ENCODE assay signal across 16 cellular contexts in genomic region chr1:117069220-117069844, GRCh38. TPM values are rescaled to one million over a fixed set of nuclear protein-coding genes. Genes with fewer than 3 reads are reported as not detected.
A peak's percentile ranks its signal among the peaks of the same experiment; 100 is the strongest.
DNase-seq lines count a peak whose midpoint lies in the region; TF ChIP-seq lines count a peak whose summit lies in the region.
"Had no signal": no experiment of that assay in that cellular context is flagged by ENCODE, and none has a peak within 500 bp of the region (broad histone marks: within the 10 kb centered on the region; RNA-seq: fewer than 3 reads in every experiment).

No MANE protein-coding gene starts in this region.

- H3K4me1 ChIP-seq in endodermal cell (ENCODE audit: control insufficient read depth, insufficient read depth, low read length): no peaks in the 10 kb centered on the region
- H3K4me1 ChIP-seq: testis had no signal

- peak; percentile 10; the same call in 1 of the 2 replicates for TF ChIP-seq CTCF in C4-2B (conservative IDR thresholded peaks at IDR 0.05)
- TF ChIP-seq CTCF in GM12872 (IDR thresholded peaks at IDR 0.05; ENCODE audit: insufficient read depth, low read depth, low read length): peak; percentile 20; the same call in 1 of the 3 replicates
- peak; percentile 32 for TF ChIP-seq CTCF in endodermal cell (conservative IDR thresholded peaks at IDR 0.05)

- H3K27ac Mint-ChIP-seq in endodermal cell: peak overlapping the region; percentile 26
- H3K27ac Mint-ChIP-seq: activated B cell treated with CpG ODN at 0.5 μM for 24 hours; activated T-cell treated with anti-CD3 and anti-CD28 coated beads, Interleukin-2, amount 50 U/mL, for 72 hours had no signal

- 93 to 100% methylated on average over 4 of the region's 4 CpGs for WGBS in endodermal cell (ENCODE audit: insufficient coverage in 1 of 2, insufficient read length in 1 of 2), 2 experiments

- no peak overlapping the region for H3K4me3 ChIP-seq in endodermal cell (ENCODE audit: low read length)
- H3K4me3 ChIP-seq: sigmoid colon, testis had no signal

- no peaks in the 10 kb centered on the region for H3K9me3 ChIP-seq in endodermal cell (ENCODE audit: control insufficient read depth, low read length)
- H3K9me3 ChIP-seq: sigmoid colon, SK-N-SH, testis had no signal

- DNase-seq in SK-MEL-5 (ENCODE audit: low read depth, low spot score) (peak; percentile 53), endodermal cell (no peak), SHP77 treated with DMSO at 0.1 percent for 48 hours (lab: John Stamatoyannopoulos, UW) (no peak), DMS53 (lab: John Stamatoyannopoulos, UW) (no peak), NCI-H446 (lab: John Stamatoyannopoulos, UW) (no peak)
- DNase-seq: activated B cell treated with CpG ODN at 0.5 μM for 24 hours; activated T-cell treated with anti-CD3 and anti-CD28 coated beads, Interleukin-2, amount 50 U/mL, for 72 hours; CD8-positive, alpha-beta memory T cell; left colon; naive thymus-derived CD8-positive, alpha-beta T cell; NCI-H1092; sigmoid colon; SK-N-SH; testis had no signal

- no peaks in the 10 kb centered on the region for H3K27me3 Mint-ChIP-seq in endodermal cell (ENCODE audit: insufficient read depth)
- H3K27me3 Mint-ChIP-seq: activated B cell treated with CpG ODN at 0.5 μM for 24 hours; CD8-positive, alpha-beta memory T cell; naive thymus-derived CD8-positive, alpha-beta T cell had no signal

- no peaks in the 10 kb centered on the region for H3K9me3 Mint-ChIP-seq in endodermal cell
- H3K9me3 Mint-ChIP-seq: activated B cell treated with CpG ODN at 0.5 μM for 24 hours; activated T-cell treated with anti-CD3 and anti-CD28 coated beads, Interleukin-2, amount 50 U/mL, for 72 hours; CD8-positive, alpha-beta memory T cell; naive thymus-derived CD8-positive, alpha-beta T cell had no signal

- H3K9ac ChIP-seq in endodermal cell (ENCODE audit: extremely low read depth, low read length, poor library complexity, severe bottlenecking): no peak overlapping the region
- H3K9ac ChIP-seq: SK-N-SH had no signal

- no peaks in the 10 kb centered on the region for H3K4me1 Mint-ChIP-seq in endodermal cell

- no peak overlapping the region for H3K27ac ChIP-seq in C4-2B
- H3K27ac ChIP-seq in endodermal cell (ENCODE audit: low read depth, low read length): no peak overlapping the region
- H3K27ac ChIP-seq: sigmoid colon, testis had no signal

- H3K36me3 Mint-ChIP-seq in endodermal cell (ENCODE audit: low read depth): peaks cover 19% of the 10 kb centered on the region

- in situ Hi-C loops in SK-MEL-5 (cut with HindIII; ENCODE audit: low pct_unique_long_range_greater_than_20kb, low sequenced_read_pairs): loop anchor here (25.0 kb wide), 2 partner anchors 182 to 218 kb away; no protein-coding TSS in a partner anchor

- H3K36me3 ChIP-seq in endodermal cell (ENCODE audit: control insufficient read depth, insufficient read depth, low read length): peaks cover 33% of the 10 kb centered on the region
- H3K36me3 ChIP-seq: sigmoid colon had no signal

- no peaks in the 10 kb centered on the region for H3K27me3 ChIP-seq in endodermal cell (ENCODE audit: control insufficient read depth, insufficient read depth, low read length, poor library complexity, severe bottlenecking)
- H3K27me3 ChIP-seq: sigmoid colon, testis had no signal

- H3K4me3 Mint-ChIP-seq in endodermal cell: no peak overlapping the region
- H3K4me3 Mint-ChIP-seq: activated B cell treated with CpG ODN at 0.5 μM for 24 hours; CD8-positive, alpha-beta memory T cell; naive thymus-derived CD8-positive, alpha-beta T cell had no signal

RNA-seq across cellular contexts. Expression of gene TTF2, which starts 9.2 kb away (rescaled TPM):
- 63.9 and 76.7 TPM in 2 replicates for total RNA-seq in SK-MEL-5 (2014; rRNA removed; shearing (Covaris generic))
- 42.9 and 48.5 TPM in 2 replicates for polyA plus RNA-seq in SK-MEL-5 (2015; cell fraction: cytosol; rRNA removed)
- 95.2 and 108 TPM in 2 replicates for polyA plus RNA-seq in SK-MEL-5 (2015; cell fraction: nucleus; rRNA removed)
- total RNA-seq in endodermal cell: 10 to 100 TPM; 70.9 to 71.9 TPM
- polyA plus RNA-seq in endodermal cell (2013, experiment 1 of 2): 26.0 TPM
- polyA plus RNA-seq in endodermal cell (2013, experiment 2 of 2): 25.5 TPM

RNA-seq across cellular contexts. Expression of gene TRIM45, which starts 52.2 kb away (rescaled TPM):
- total RNA-seq in SK-MEL-5 (2014; rRNA removed; shearing (Covaris generic)): 14.8 and 16.0 TPM in 2 replicates
- 11.4 and 12.7 TPM in 2 replicates for polyA plus RNA-seq in SK-MEL-5 (2015; cell fraction: cytosol; rRNA removed)
- polyA plus RNA-seq in SK-MEL-5 (2015; cell fraction: nucleus; rRNA removed): 60.2 and 86.9 TPM in 2 replicates
- 10 to 100 TPM; 13.4 to 16.5 TPM for total RNA-seq in endodermal cell
- 34.2 TPM for polyA plus RNA-seq in endodermal cell (2013, experiment 1 of 2)
- polyA plus RNA-seq in endodermal cell (2013, experiment 2 of 2): 23.2 TPM
